Comparison of ENCODE assay signal across 1 cellular context in genomic region chr2:149827585-149828156, GRCh38.
TF ChIP-seq lines count a peak whose summit lies in the region.

No MANE protein-coding gene starts in this region.

TF ChIP-seq in HepG2, 621 proteins besides CTCF, POLR2A, EP300 and RAD21 (continued from another document):
- no peak for TF ChIP-seq ZNF407 (CRISPR knock-in tag; IDR thresholded peaks at IDR 0.05; ENCODE audit: not compliant biosample characterization)
- TF ChIP-seq SYNCRIP (IDR thresholded peaks at IDR 0.05; ENCODE audit: insufficient read depth, low read depth, low read length) = no peak
- no peak for TF ChIP-seq DNMT1 (CRISPR knock-in tag; IDR thresholded peaks at IDR 0.05)
- TF ChIP-seq DNMT3B (CRISPR knock-in tag; conservative IDR thresholded peaks at IDR 0.05) = no peak
- no peak for TF ChIP-seq AHDC1 (CRISPR knock-in tag; IDR thresholded peaks at IDR 0.05; ENCODE audit: borderline replicate concordance)
- TF ChIP-seq ZBTB21 (CRISPR knock-in tag; IDR thresholded peaks at IDR 0.05) = no peak
- no peak for TF ChIP-seq ZNF256 (CRISPR knock-in tag; conservative IDR thresholded peaks at IDR 0.05)
- TF ChIP-seq HDAC2 (CRISPR knock-in tag; IDR thresholded peaks at IDR 0.05) = no peak
- TF ChIP-seq SIX4 (CRISPR knock-in tag; IDR thresholded peaks at IDR 0.05) = no peak
- no peak for TF ChIP-seq ZNF362 (CRISPR knock-in tag; IDR thresholded peaks at IDR 0.05; ENCODE audit: borderline replicate concordance)
- TF ChIP-seq ZNF253 (CRISPR knock-in tag; IDR thresholded peaks at IDR 0.05; ENCODE audit: borderline replicate concordance) = no peak
